In genomic region chr11:120904116-120904515, GRCh38 we compare ENCODE assay signal across 18 cellular contexts.
DNase-seq lines count a peak whose midpoint lies in the region; ATAC-seq and TF ChIP-seq lines count a peak whose summit lies in the region.
"Had no signal": no experiment of that assay in that cellular context is flagged by ENCODE, and none has a peak within 500 bp of the region (broad histone marks: within the 10 kb centered on the region; RNA-seq: fewer than 3 reads in every experiment).

No MANE protein-coding gene starts in this region.

- H3K4me1 ChIP-seq in PC-3 (ENCODE audit: insufficient read depth, low read length) (peaks cover 8% of the 10 kb centered on the region; the same call in 1 of the 2 replicates), neuronal stem cell (ENCODE audit: control insufficient read depth in 2 of 2, insufficient read depth in 1 of 2, low read depth in 1 of 2, low read length in 2 of 2) (peaks cover 7 to 11% of the 10 kb centered on the region in 2 donors)
- no peaks in the 10 kb centered on the region for H3K4me1 ChIP-seq in effector memory CD4-positive, alpha-beta T cell (ENCODE audit: control insufficient read depth, insufficient read depth, low read length, poor library complexity, severe bottlenecking)

- no peak overlapping the region for H3K9ac ChIP-seq in PC-3 (ENCODE audit: low read length)
- peak overlapping the region; percentile 18 for H3K9ac ChIP-seq in neuronal stem cell (ENCODE audit: low read depth, low read length, poor library complexity)

- no peak overlapping the region for H2BK12ac ChIP-seq in neuronal stem cell (ENCODE audit: low read length)

- H3K27me3 ChIP-seq in PC-3 (ENCODE audit: low read length) = peaks cover 81% of the 10 kb centered on the region
- H3K27me3 ChIP-seq in neuronal stem cell (ENCODE audit: control insufficient read depth in 3 of 3, insufficient read depth in 3 of 3, low read depth in 1 of 3, low read length in 3 of 3) = no peaks in the 10 kb centered on the region
- no peaks in the 10 kb centered on the region for H3K27me3 ChIP-seq in effector memory CD4-positive, alpha-beta T cell (replicated peaks; ENCODE audit: control insufficient read depth, insufficient read depth, low read length, poor library complexity, severe bottlenecking)

- H4K91ac ChIP-seq in neuronal stem cell (ENCODE audit: low read depth, low read length, poor library complexity) = no peak overlapping the region

- no peak for ATAC-seq in PC-3
- ATAC-seq in HG02970 (IDR thresholded peaks at IDR 0.05; ENCODE audit: low FRiP score, unreplicated experiment) = no peak
- ATAC-seq in Right ventricle myocardium superior (ENCODE audit: poor library complexity) = no peak

- POLR2A ChIA-PET in PC-3 (lab: Charles Lee; ENCODE audit: unreplicated experiment) = no interaction called here

- no peak overlapping the region for H2BK120ac ChIP-seq in neuronal stem cell (ENCODE audit: low read depth, low read length)

- WGBS in neuronal stem cell (ENCODE audit: extremely low coverage in 2 of 2, insufficient read length in 2 of 2, insufficient replicate concordance in 1 of 2), 2 donors = no CpG with 5 or more reads among the region's 4 CpGs

- CTCF ChIA-PET in PC-3 (lab: Charles Lee) = no interaction called here

- H2AK5ac ChIP-seq in neuronal stem cell (ENCODE audit: low read depth, low read length) = no peak overlapping the region

- H4K8ac ChIP-seq in neuronal stem cell (ENCODE audit: low read depth, low read length) = no peak overlapping the region

- no peak overlapping the region for H3K4ac ChIP-seq in neuronal stem cell (ENCODE audit: low read length)

- H3K27ac ChIP-seq in PC-3 (ENCODE audit: low read length) (no peak overlapping the region), neuronal stem cell (replicated peaks; ENCODE audit: low read length) (no peak overlapping the region)
- H3K27ac ChIP-seq in effector memory CD4-positive, alpha-beta T cell (ENCODE audit: insufficient read depth, low read length, poor library complexity, severe bottlenecking) = no peak overlapping the region
- H3K27ac ChIP-seq: HL-60 had no signal

- H3K18ac ChIP-seq in neuronal stem cell (ENCODE audit: low read length) = peak overlapping the region; percentile 15

- H3K4me3 ChIP-seq in PC-3 (ENCODE audit: low read length) (no peak overlapping the region), epithelial cell of esophagus (ENCODE audit: low read length) (no peak overlapping the region), neuronal stem cell (ENCODE audit: low read length in 2 of 2) (no peak overlapping the region)
- H3K4me3 ChIP-seq in effector memory CD4-positive, alpha-beta T cell (ENCODE audit: insufficient read depth, low read depth, low read length, poor library complexity, severe bottlenecking) = no peak overlapping the region

- H2AFZ ChIP-seq in PC-3 (ENCODE audit: low read length) (no peak overlapping the region), neuronal stem cell (ENCODE audit: low read length) (no peak overlapping the region)

- H3K14ac ChIP-seq in neuronal stem cell (ENCODE audit: low read length) = no peak overlapping the region

- no peaks in the 10 kb centered on the region for H3K9me3 ChIP-seq in PC-3 (ENCODE audit: low read length)
- H3K9me3 ChIP-seq in neuronal stem cell (replicated peaks in 1 of 2; ENCODE audit: control insufficient read depth in 2 of 2, insufficient read depth in 1 of 2, low read depth in 1 of 2, low read length in 2 of 2) = no peaks in the 10 kb centered on the region
- no peaks in the 10 kb centered on the region for H3K9me3 ChIP-seq in effector memory CD4-positive, alpha-beta T cell (ENCODE audit: control insufficient read depth, low read length)

- H3K9me2 ChIP-seq in PC-3 (replicated peaks; ENCODE audit: low read length) = no peaks in the 10 kb centered on the region

- H2BK5ac ChIP-seq in neuronal stem cell (ENCODE audit: low read length) = no peak overlapping the region

- no peak overlapping the region for H3K23ac ChIP-seq in neuronal stem cell (ENCODE audit: low read depth, low read length, poor library complexity)

- no peaks in the 10 kb centered on the region for H3K79me2 ChIP-seq in PC-3 (ENCODE audit: low read length)

- H3K36me3 ChIP-seq in PC-3 (ENCODE audit: low read depth, low read length) (no peaks in the 10 kb centered on the region), neuronal stem cell (replicated peaks in 1 of 2; ENCODE audit: control insufficient read depth in 2 of 2, insufficient read depth in 2 of 2, low read length in 2 of 2) (no peaks in the 10 kb centered on the region)
- no peaks in the 10 kb centered on the region for H3K36me3 ChIP-seq in effector memory CD4-positive, alpha-beta T cell (ENCODE audit: control insufficient read depth, insufficient read depth, low read length)

- TF ChIP-seq CTCF in PC-3 (conservative IDR thresholded peaks at IDR 0.05; ENCODE audit: low read depth, low read length) (no peak), epithelial cell of esophagus (IDR thresholded peaks at IDR 0.05; ENCODE audit: insufficient read depth, low read depth, low read length, missing control alignments) (no peak)

- H3K79me1 ChIP-seq in neuronal stem cell (ENCODE audit: low read depth, low read length) = no peaks in the 10 kb centered on the region

- H4K20me1 ChIP-seq in PC-3 (ENCODE audit: low read length) = no peaks in the 10 kb centered on the region; the same call in 1 of the 2 replicates

- DNase-seq in GF-D8 (lab: John Stamatoyannopoulos, UW) = peak; percentile 49
- DNase-seq in PC-3 = peak; percentile 68
- peak; percentile 63 for DNase-seq in epithelial cell of esophagus (ENCODE audit: low read depth)
- DNase-seq in neuronal stem cell (ENCODE audit: low spot score) = no peak
- no peak for DNase-seq in T-helper 1 cell
- DNase-seq in effector memory CD4-positive, alpha-beta T cell = no peak
- DNase-seq in Right ventricle myocardium superior = no peak
- DNase-seq: C1 segment of cervical spinal cord; CD4-positive, CD25-positive, alpha-beta regulatory T cell; CD8-positive, alpha-beta memory T cell; COR-L47; DMS 273 treated with DMSO at 0.1 percent for 48 hours; DMS53; DND-41; EL; H9 had no signal

- intact Hi-C loops in PC-3 (cut with micrococcal nuclease) (no loop called here), Right ventricle myocardium superior (cut with DNase I) (no loop called here)

- no peaks in the 10 kb centered on the region for H3F3A ChIP-seq in PC-3 (ENCODE audit: low read length, unreplicated experiment)

- no TSS peak for BruUV-seq in PC-3 (replicated peaks; lab: Mats Ljungman, UMichigan)

- H3K4me2 ChIP-seq in PC-3 (ENCODE audit: low read length) = peak overlapping the region; percentile 38
- no peak overlapping the region for H3K4me2 ChIP-seq in neuronal stem cell (ENCODE audit: insufficient read depth, low read length, poor library complexity, severe bottlenecking)

- H2BK15ac ChIP-seq in neuronal stem cell (ENCODE audit: low read length) = no peak overlapping the region

Comparison
In these comparisons a context has a peak if more than half of its experiments do, and no peak if none do; other contexts are left out.
1. DNase-seq: peak in GF-D8 (single experiment), PC-3 (single experiment) and epithelial cell of esophagus (single experiment); none in neuronal stem cell (single experiment), T-helper 1 cell (0 of 5), effector memory CD4-positive, alpha-beta T cell (0 of 3) and Right ventricle myocardium superior (single experiment).